Comparison of ENCODE assay signal across 22 cellular contexts in the genomic region with DNA sequence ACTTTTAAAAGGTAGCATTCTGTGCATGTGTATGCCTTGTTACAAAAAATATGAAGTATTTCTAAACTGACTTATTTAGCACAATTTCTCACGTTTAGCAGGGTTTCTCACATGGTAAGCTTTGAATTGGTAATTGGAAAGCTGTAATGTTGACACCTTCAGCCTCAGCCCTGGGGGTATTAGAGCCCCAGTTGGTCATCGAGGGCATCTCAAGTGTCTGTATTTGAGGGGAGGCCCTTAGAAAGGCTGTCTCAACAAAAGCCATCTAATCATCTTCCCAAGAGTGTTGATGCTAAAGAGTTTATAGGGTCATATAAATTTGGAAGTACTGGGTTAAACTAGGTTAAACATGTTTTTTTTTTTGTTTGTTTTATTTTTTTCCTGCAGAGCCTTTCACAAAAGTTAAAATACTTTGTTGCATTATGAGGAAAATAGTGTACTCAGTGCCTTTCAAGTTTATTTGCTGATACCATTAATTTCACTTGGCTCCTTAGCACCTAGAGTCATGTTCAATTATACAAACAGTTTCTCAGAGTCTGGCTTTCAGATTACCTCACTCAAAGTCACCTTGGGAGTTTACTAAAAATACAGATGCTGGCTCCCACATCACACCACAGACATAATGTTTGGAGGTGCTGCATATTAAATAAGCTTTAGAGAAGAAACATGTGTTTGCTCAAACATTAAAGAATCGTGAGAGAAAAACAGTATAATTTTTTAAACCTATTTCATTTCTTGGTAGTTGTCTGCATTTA.
DNase-seq lines count a peak whose midpoint lies in the region; ATAC-seq and TF ChIP-seq lines count a peak whose summit lies in the region.
"Had no signal": no experiment of that assay in that cellular context is flagged by ENCODE, and none has a peak within 500 bp of the region (broad histone marks: within the 10 kb centered on the region; RNA-seq: fewer than 3 reads in every experiment).

No MANE protein-coding gene starts in this region.

- H3K9me3 Mint-ChIP-seq in activated T-helper 17 cell treated with anti-CD3 and anti-CD28 coated beads, Interleukin-2, amount 50 U/mL, for 72 hours = peaks cover 5% of the 10 kb centered on the region
- H3K9me3 Mint-ChIP-seq: activated CD4-positive, alpha-beta memory T cell treated with anti-CD3 and anti-CD28 coated beads, Interleukin-2, amount 10 ng/mL, durations not matched to agents 7 days and 5 days; activated naive CD8-positive, alpha-beta T cell treated with anti-CD3 and anti-CD28 coated beads for 36 hours; brain; CD4-positive, alpha-beta T cell; WTC11 had no signal

- H3K36me3 ChIP-seq in vagina = no peaks in the 10 kb centered on the region
- H3K36me3 ChIP-seq: neutrophil, transverse colon had no signal

- no peak overlapping the region for H3K4me3 ChIP-seq in vagina
- H3K4me3 ChIP-seq: transverse colon had no signal

- peaks cover 41% of the 10 kb centered on the region for H3K4me1 ChIP-seq in vagina

- no peaks in the 10 kb centered on the region for H3K9me3 ChIP-seq in vagina
- H3K9me3 ChIP-seq: neutrophil, transverse colon had no signal

- no peak overlapping the region for H3K4me3 Mint-ChIP-seq in activated T-helper 17 cell treated with anti-CD3 and anti-CD28 coated beads, Interleukin-2, amount 50 U/mL, for 72 hours
- H3K4me3 Mint-ChIP-seq: activated CD4-positive, alpha-beta memory T cell treated with anti-CD3 and anti-CD28 coated beads, Interleukin-2, amount 10 ng/mL, durations not matched to agents 7 days and 5 days; activated naive CD8-positive, alpha-beta T cell treated with anti-CD3 and anti-CD28 coated beads for 36 hours; activated T-cell treated with anti-CD3 and anti-CD28 coated beads, Interleukin-2, amount 50 U/mL, for 4 hours; brain; CD4-positive, alpha-beta T cell; T-helper 17 cell; WTC11 had no signal

- H3K27ac ChIP-seq in vagina = peak overlapping the region; percentile 51

- no peak for TF ChIP-seq POLR2A in vagina (IDR thresholded peaks at IDR 0.05)

- no peak for TF ChIP-seq CTCF in vagina (IDR thresholded peaks at IDR 0.05)

- intact Hi-C loops in left ventricle myocardium superior (cut with micrococcal nuclease) (no loop called here), vagina (cut with DNase I) (no loop called here)

- peak; percentile 48 for DNase-seq in NCI-H82 (lab: John Stamatoyannopoulos, UW)
- no peak for DNase-seq in NCI-H82 treated with DMSO at 0.1 percent for 48 hours (lab: John Stamatoyannopoulos, UW; ENCODE audit: unreplicated experiment)
- peak; percentile 54 for DNase-seq in NCI-H774 (lab: John Stamatoyannopoulos, UW)
- DNase-seq in left ventricle myocardium superior = no peak
- DNase-seq in vagina (ENCODE audit: extremely low spot score in 2 of 2) = no peak
- DNase-seq: activated CD4-positive, alpha-beta memory T cell treated with anti-CD3 and anti-CD28 coated beads, Interleukin-2, amount 10 ng/mL, durations not matched to agents 7 days and 5 days; activated naive CD8-positive, alpha-beta T cell treated with anti-CD3 and anti-CD28 coated beads for 36 hours; activated T-cell treated with anti-CD3 and anti-CD28 coated beads, Interleukin-2, amount 50 U/mL, for 4 hours; CD4-positive, alpha-beta T cell; cortex of kidney; foreskin melanocyte; retina; SHP77 treated with DMSO at 0.1 percent for 48 hours; stimulated activated naive CD4-positive, alpha-beta T cell; T-helper 17 cell; transverse colon had no signal

- H3K4me1 Mint-ChIP-seq in activated T-helper 17 cell treated with anti-CD3 and anti-CD28 coated beads, Interleukin-2, amount 50 U/mL, for 72 hours = no peaks in the 10 kb centered on the region
- H3K4me1 Mint-ChIP-seq: activated CD4-positive, alpha-beta memory T cell treated with anti-CD3 and anti-CD28 coated beads, Interleukin-2, amount 10 ng/mL, durations not matched to agents 7 days and 5 days; activated naive CD8-positive, alpha-beta T cell treated with anti-CD3 and anti-CD28 coated beads for 36 hours; T-helper 17 cell had no signal

- no peaks in the 10 kb centered on the region for H3K27me3 ChIP-seq in vagina
- H3K27me3 ChIP-seq: neutrophil, transverse colon had no signal

- ATAC-seq in left ventricle myocardium superior (peak; percentile 86), HG03095 (IDR thresholded peaks at IDR 0.05; ENCODE audit: unreplicated experiment) (no peak), GM21381 (IDR thresholded peaks at IDR 0.05; ENCODE audit: unreplicated experiment) (no peak)
- no peak for ATAC-seq in activated T-helper 17 cell treated with anti-CD3 and anti-CD28 coated beads, Interleukin-2, amount 50 U/mL, for 72 hours (replicated peaks)
- ATAC-seq: activated T-cell treated with anti-CD3 and anti-CD28 coated beads, Interleukin-2, amount 50 U/mL, for 4 hours; T-helper 17 cell; WTC11 had no signal

- no peaks in the 10 kb centered on the region for H3K36me3 Mint-ChIP-seq in activated T-helper 17 cell treated with anti-CD3 and anti-CD28 coated beads, Interleukin-2, amount 50 U/mL, for 72 hours (ENCODE audit: low read depth)
- H3K36me3 Mint-ChIP-seq: activated naive CD8-positive, alpha-beta T cell treated with anti-CD3 and anti-CD28 coated beads for 36 hours; brain; WTC11 had no signal

- H3K27me3 Mint-ChIP-seq in activated T-helper 17 cell treated with anti-CD3 and anti-CD28 coated beads, Interleukin-2, amount 50 U/mL, for 72 hours = no peaks in the 10 kb centered on the region
- H3K27me3 Mint-ChIP-seq: activated CD4-positive, alpha-beta memory T cell treated with anti-CD3 and anti-CD28 coated beads, Interleukin-2, amount 10 ng/mL, durations not matched to agents 7 days and 5 days; activated naive CD8-positive, alpha-beta T cell treated with anti-CD3 and anti-CD28 coated beads for 36 hours; CD4-positive, alpha-beta T cell; T-helper 17 cell had no signal

- H3K27ac Mint-ChIP-seq in activated T-helper 17 cell treated with anti-CD3 and anti-CD28 coated beads, Interleukin-2, amount 50 U/mL, for 72 hours = no peak overlapping the region
- H3K27ac Mint-ChIP-seq: activated CD4-positive, alpha-beta memory T cell treated with anti-CD3 and anti-CD28 coated beads, Interleukin-2, amount 10 ng/mL, durations not matched to agents 7 days and 5 days; activated naive CD8-positive, alpha-beta T cell treated with anti-CD3 and anti-CD28 coated beads for 36 hours; CD4-positive, alpha-beta T cell; T-helper 17 cell; WTC11 had no signal

Comparison
In these comparisons a context has a peak if more than half of its experiments do, and no peak if none do; other contexts are left out.
1. DNase-seq: peak in NCI-H82 (single experiment) and NCI-H774 (single experiment); none in NCI-H82 treated with DMSO at 0.1 percent for 48 hours (single experiment), left ventricle myocardium superior (single experiment) and vagina (0 of 2).